In genomic region chrX:20969565-20969964, GRCh38 we compare ENCODE assay signal across 1 cellular context.
TF ChIP-seq lines count a peak whose summit lies in the region.

No MANE protein-coding gene starts in this region.

TF ChIP-seq in SK-N-SH, 30 proteins besides CTCF, POLR2A, EP300 and RAD21 (continued from another document):
- TF ChIP-seq REST (IDR thresholded peaks at IDR 0.05; ENCODE audit: low read depth, low read length) (no peak), TEAD4 (IDR thresholded peaks at IDR 0.05; ENCODE audit: borderline replicate concordance, insufficient read depth) (no peak), NRF1 (IDR thresholded peaks at IDR 0.05; ENCODE audit: low read depth, low read length) (no peak), PBX3 (IDR thresholded peaks at IDR 0.05) (no peak), RXRA (IDR thresholded peaks at IDR 0.05; ENCODE audit: borderline replicate concordance, low read depth) (no peak)
TF ChIP-seq in SK-N-SH: peak in this region for 0.
